In genomic region chr12:108826115-108826806, GRCh38 we compare ENCODE assay signal across 8 cellular contexts. TPM values are rescaled to one million over a fixed set of nuclear protein-coding genes. Genes with fewer than 3 reads are reported as not detected.
DNase-seq lines count a peak whose midpoint lies in the region; TF ChIP-seq lines count a peak whose summit lies in the region.

No MANE protein-coding gene starts in this region.

- H3K18ac ChIP-seq in mesendoderm (ENCODE audit: low read length) = no peak overlapping the region

- intact Hi-C loops in tibial artery (cut with DNase I; ENCODE audit: low total_unique reads) = no loop called here

- H3K79me1 ChIP-seq in mesendoderm (ENCODE audit: low read length) = no peaks in the 10 kb centered on the region

- no peak overlapping the region for H3K4me2 ChIP-seq in mesendoderm (ENCODE audit: low read length)

- whole genome bisulfite sequencing in mesendoderm (ENCODE audit: extremely low coverage, insufficient coverage, low lambda C conversion rate) = no CpG with 5 or more reads among the region's 16 CpGs

- no peak overlapping the region for H3K56ac ChIP-seq in mesendoderm (ENCODE audit: low read length)

- H2AK5ac ChIP-seq in mesendoderm (ENCODE audit: low read length) = no peak overlapping the region

- H4K8ac ChIP-seq in mesendoderm (ENCODE audit: low read depth, low read length) = no peak overlapping the region

- DNase-seq in ELR (ENCODE audit: low read depth) (peak; percentile 94), NB4 (ENCODE audit: low read depth) (peak; percentile 76), coronary artery (ENCODE audit: low spot score) (peak; percentile 87), mesendoderm (peak; percentile 51), tibial artery (peak; percentile 83 to 89), SKM-1 treated with dmso at 0.1 percent for 144 hours (lab: John Stamatoyannopoulos, UW; ENCODE audit: unreplicated experiment) (no peak), NCI-H1436 treated with DMSO at 0.1 percent for 48 hours (lab: John Stamatoyannopoulos, UW) (no peak), NCI-H2081 (lab: John Stamatoyannopoulos, UW) (no peak)

- H2BK120ac ChIP-seq in mesendoderm (ENCODE audit: low read depth, low read length) = no peak overlapping the region

- no peak overlapping the region for H3K23ac ChIP-seq in mesendoderm (ENCODE audit: low read length)

- H3K27me3 ChIP-seq in mesendoderm (ENCODE audit: insufficient read depth, low read length, poor library complexity) = no peaks in the 10 kb centered on the region
- no peaks in the 10 kb centered on the region for H3K27me3 ChIP-seq in tibial artery

- H3K4me1 ChIP-seq in mesendoderm (ENCODE audit: control insufficient read depth, low read depth, low read length) = peaks cover 6% of the 10 kb centered on the region
- H3K4me1 ChIP-seq in tibial artery = peaks cover 0 to 91% (median 58%) of the 10 kb centered on the region in 4 donors

- no peaks in the 10 kb centered on the region for H3K9me3 ChIP-seq in tibial artery

- peak overlapping the region; percentile 22 for H3K4me3 ChIP-seq in NB4 (ENCODE audit: low read depth, low read length)
- peak overlapping the region; percentile 55 for H3K4me3 ChIP-seq in coronary artery
- H3K4me3 ChIP-seq in mesendoderm (ENCODE audit: low read length) = no peak overlapping the region
- peak overlapping the region; percentile 12 to 32 for H3K4me3 ChIP-seq in tibial artery

- no peak overlapping the region for H3K4ac ChIP-seq in mesendoderm (ENCODE audit: low read depth, low read length)

- H2BK15ac ChIP-seq in mesendoderm (replicated peaks; ENCODE audit: low read depth) = no peak overlapping the region

- no peak overlapping the region for H4K5ac ChIP-seq in mesendoderm (ENCODE audit: low read length)

- TF ChIP-seq POLR2A in NB4 (IDR thresholded peaks at IDR 0.05; ENCODE audit: extremely low read depth, insufficient read length) = no peak

- H3K79me2 ChIP-seq in mesendoderm (ENCODE audit: control insufficient read depth, insufficient read depth, low read length) = no peaks in the 10 kb centered on the region

- TF ChIP-seq CTCF in NB4 (IDR thresholded peaks at IDR 0.05; ENCODE audit: low read depth, low read length) = no peak
- TF ChIP-seq CTCF in coronary artery (IDR thresholded peaks at IDR 0.05) = no peak
- peak in 1 of 2 experiments; percentile 16 for TF ChIP-seq CTCF in tibial artery (IDR thresholded peaks at IDR 0.05)

- no peak overlapping the region for H2BK5ac ChIP-seq in mesendoderm (ENCODE audit: low read length)

- peak overlapping the region; percentile 73 to 89 for H3K27ac ChIP-seq in coronary artery
- peak overlapping the region; percentile 12 for H3K27ac ChIP-seq in mesendoderm (ENCODE audit: low read depth, low read length)
- H3K27ac ChIP-seq in tibial artery = peak overlapping the region; percentile 64 to 71

- H3K9ac ChIP-seq in mesendoderm (ENCODE audit: low read length) = no peak overlapping the region

- H3K36me3 ChIP-seq in mesendoderm (ENCODE audit: control insufficient read depth, insufficient read depth, low read length) = no peaks in the 10 kb centered on the region
- peaks cover 7 to 31% (median 19%) of the 10 kb centered on the region in 3 donors for H3K36me3 ChIP-seq in tibial artery

RNA-seq across cellular contexts. Expression of gene SSH1, which starts 31.1 kb away (rescaled TPM):
- 7.0 TPM for polyA plus RNA-seq in mesendoderm (2013, experiment 1 of 2)
- 7.5 TPM for polyA plus RNA-seq in mesendoderm (2013, experiment 2 of 2)

RNA-seq across cellular contexts. Expression of gene DAO, which starts 53.6 kb away (rescaled TPM):
- polyA plus RNA-seq in mesendoderm (2013, experiment 1 of 2) = not detected
- not detected for polyA plus RNA-seq in mesendoderm (2013, experiment 2 of 2)

Comparison
In these comparisons a context has a peak if more than half of its experiments do, and no peak if none do; other contexts are left out.
1. DNase-seq: peak in ELR (single experiment), NB4 (single experiment), coronary artery (single experiment), mesendoderm (single experiment) and tibial artery (2 of 2); none in SKM-1 treated with dmso at 0.1 percent for 144 hours (single experiment), NCI-H1436 treated with DMSO at 0.1 percent for 48 hours (single experiment) and NCI-H2081 (0 of 2).
2. H3K27ac ChIP-seq: peak in every context shown above with its lines; median percentile 81 in coronary artery; 68 in tibial artery; 12 in mesendoderm.